In the genomic region with DNA sequence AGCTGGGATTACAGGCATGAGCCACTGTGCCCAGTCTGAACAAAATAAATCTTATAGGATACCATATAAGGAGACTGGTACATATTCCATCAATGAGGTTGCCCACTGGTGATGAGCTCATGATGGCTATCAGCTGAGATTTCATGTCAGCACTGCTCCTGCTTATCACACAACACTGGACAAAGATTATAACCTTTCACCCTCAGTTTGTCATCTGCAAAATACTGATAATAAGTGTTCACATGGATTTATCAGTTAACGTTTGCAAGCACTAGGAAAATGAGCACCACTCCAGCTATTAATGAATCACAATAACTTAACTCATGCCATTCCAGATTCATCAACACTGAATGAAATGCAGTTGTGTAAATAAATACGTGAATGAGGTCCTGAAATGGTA, we compare ENCODE assay signal across 35 cellular contexts.
"Had no signal": no experiment of that assay in that cellular context is flagged by ENCODE, and none has a peak within 500 bp of the region (broad histone marks: within the 10 kb centered on the region; RNA-seq: fewer than 3 reads in every experiment).

No MANE protein-coding gene starts in this region.

- H3K9me3 Mint-ChIP-seq: activated B cell treated with CpG ODN at 0.5 μM for 24 hours; activated CD4-positive, alpha-beta memory T cell treated with anti-CD3 and anti-CD28 coated beads for 36 hours; activated CD4-positive, alpha-beta T cell treated with anti-CD3 and anti-CD28 coated beads, Interleukin-2, amount 10 ng/mL, durations not matched to agents 24 days and 14 days; activated naive CD4-positive, alpha-beta T cell treated with anti-CD3 and anti-CD28 coated beads for 36 hours; activated naive CD4-positive, alpha-beta T cell treated with anti-CD3 and anti-CD28 coated beads, Interleukin-2, amount 50 U/mL, for 24 hours; activated naive CD8-positive, alpha-beta T cell treated with anti-CD3 and anti-CD28 coated beads for 36 hours; activated naive CD8-positive, alpha-beta T cell treated with anti-CD3 and anti-CD28 coated beads, Interleukin-2, amount 50 U/mL, for 24 hours; activated T-helper 1 cell treated with anti-CD3 and anti-CD28 coated beads, Interleukin-12 subunit alpha, Interleukin-12 subunit beta, Interleukin-2, Interleukin-4 antibody, amounts not matched to agents 30 ng/mL and 10 ng/mL and 1 ng/mL, durations not matched to agents 14 hours and 24 hours and 36 hours; activated T-helper 2 cell treated with anti-CD3 and anti-CD28 coated beads, Interferon-gamma antibody, Interleukin-2, Interleukin-4, amounts not matched to agents 10 μg/mL and 5 μg/mL and 100 μg/mL, durations not matched to agents 14 hours and 24 hours and 36 hours; dendritic cell treated with granulocyte-macrophage colony-stimulating factor and Interleukin-4, amounts not matched to agents 40 ng/mL and 50 ng/mL, for 4 days; endodermal cell; T-helper 2 cell treated with Interferon-gamma antibody and Interleukin-4, amounts not matched to agents 5 μg/mL and 100 μg/mL, for 36 hours had no signal

- H3K4me1 ChIP-seq: adrenal gland had no signal

- H3K27me3 ChIP-seq: adrenal gland, body of pancreas, dorsolateral prefrontal cortex had no signal

- H3K4me1 Mint-ChIP-seq: activated CD8-positive, alpha-beta memory T cell treated with anti-CD3 and anti-CD28 coated beads, Interleukin-2, amount 10 ng/mL, durations not matched to agents 7 days and 5 days had no signal

- DNase-seq: activated B cell treated with CpG ODN at 0.5 μM for 24 hours; activated CD4-positive, alpha-beta memory T cell treated with anti-CD3 and anti-CD28 coated beads for 36 hours; activated CD4-positive, alpha-beta T cell treated with anti-CD3 and anti-CD28 coated beads for 36 hours; activated CD4-positive, alpha-beta T cell treated with anti-CD3 and anti-CD28 coated beads, Interleukin-2, amount 10 ng/mL, durations not matched to agents 24 days and 14 days; activated CD4-positive, CD25-positive, alpha-beta regulatory T cell treated with anti-CD3 and anti-CD28 coated beads, Interleukin-2, amount 50 U/mL, for 72 hours; activated CD8-positive, alpha-beta memory T cell treated with anti-CD3 and anti-CD28 coated beads, Interleukin-2, amount 10 ng/mL, durations not matched to agents 7 days and 5 days; activated CD8-positive, alpha-beta memory T cell treated with anti-CD3 and anti-CD28 coated beads, Interleukin-2, amount 50 U/mL, for 4 hours; activated CD8-positive, alpha-beta T cell treated with anti-CD3 and anti-CD28 coated beads, Interleukin-2, amount 10 ng/mL, durations not matched to agents 7 days and 5 days; activated effector memory CD4-positive, alpha-beta T cell treated with anti-CD3 and anti-CD28 coated beads, Interleukin-2, amount 50 U/mL, for 16 hours; activated naive CD4-positive, alpha-beta T cell treated with anti-CD3 and anti-CD28 coated beads for 36 hours; activated naive CD8-positive, alpha-beta T cell treated with anti-CD3 and anti-CD28 coated beads for 36 hours; activated naive CD8-positive, alpha-beta T cell treated with anti-CD3 and anti-CD28 coated beads, Interleukin-2, amount 50 U/mL, for 24 hours; activated T-cell treated with anti-CD3 and anti-CD28 coated beads, Interleukin-2, amount 50 U/mL, for 1 hour; activated T-cell treated with anti-CD3 and anti-CD28 coated beads, Interleukin-2, amount 50 U/mL, for 48 hours; adrenal gland; amygdala; aorta; body of pancreas; central memory CD4-positive, alpha-beta T cell; dorsolateral prefrontal cortex; effector memory CD4-positive, alpha-beta T cell; endodermal cell; head of caudate nucleus; T-helper 1 cell; T-helper 17 cell; T1000; WERI-Rb-1 had no signal

- FAIRE-seq: frontal cortex had no signal

- H3K36me3 ChIP-seq: adrenal gland had no signal

- H3K4me3 Mint-ChIP-seq: activated B cell treated with CpG ODN at 0.5 μM for 24 hours; activated CD4-positive, alpha-beta memory T cell treated with anti-CD3 and anti-CD28 coated beads for 36 hours; activated CD4-positive, alpha-beta T cell treated with anti-CD3 and anti-CD28 coated beads for 36 hours; activated CD4-positive, alpha-beta T cell treated with anti-CD3 and anti-CD28 coated beads, Interleukin-2, amount 10 ng/mL, durations not matched to agents 24 days and 14 days; activated CD8-positive, alpha-beta memory T cell treated with anti-CD3 and anti-CD28 coated beads, Interleukin-2, amount 10 ng/mL, durations not matched to agents 7 days and 5 days; activated CD8-positive, alpha-beta T cell treated with anti-CD3 and anti-CD28 coated beads, Interleukin-2, amount 10 ng/mL, durations not matched to agents 7 days and 5 days; activated naive CD4-positive, alpha-beta T cell treated with anti-CD3 and anti-CD28 coated beads for 36 hours; activated naive CD4-positive, alpha-beta T cell treated with anti-CD3 and anti-CD28 coated beads, Interleukin-2, amount 50 U/mL, for 24 hours; activated naive CD8-positive, alpha-beta T cell treated with anti-CD3 and anti-CD28 coated beads for 36 hours; activated naive CD8-positive, alpha-beta T cell treated with anti-CD3 and anti-CD28 coated beads, Interleukin-2, amount 50 U/mL, for 24 hours; activated T-helper 1 cell treated with anti-CD3 and anti-CD28 coated beads, Interleukin-12 subunit alpha, Interleukin-12 subunit beta, Interleukin-2, Interleukin-4 antibody, amounts not matched to agents 30 ng/mL and 10 ng/mL and 1 ng/mL, durations not matched to agents 14 hours and 24 hours and 36 hours; dendritic cell treated with granulocyte-macrophage colony-stimulating factor and Interleukin-4, amounts not matched to agents 40 ng/mL and 50 ng/mL, for 4 days; endodermal cell; T-helper 17 cell; T-helper 2 cell treated with Interferon-gamma antibody and Interleukin-4, amounts not matched to agents 5 μg/mL and 100 μg/mL, for 36 hours had no signal

- H3K27ac Mint-ChIP-seq: activated B cell treated with CpG ODN at 0.5 μM for 24 hours; activated CD4-positive, alpha-beta memory T cell treated with anti-CD3 and anti-CD28 coated beads for 36 hours; activated CD4-positive, alpha-beta T cell treated with anti-CD3 and anti-CD28 coated beads for 36 hours; activated CD4-positive, alpha-beta T cell treated with anti-CD3 and anti-CD28 coated beads, Interleukin-2, amount 10 ng/mL, durations not matched to agents 24 days and 14 days; activated CD8-positive, alpha-beta memory T cell treated with anti-CD3 and anti-CD28 coated beads, Interleukin-2, amount 10 ng/mL, durations not matched to agents 7 days and 5 days; activated CD8-positive, alpha-beta T cell treated with anti-CD3 and anti-CD28 coated beads, Interleukin-2, amount 10 ng/mL, durations not matched to agents 7 days and 5 days; activated naive CD4-positive, alpha-beta T cell treated with anti-CD3 and anti-CD28 coated beads for 36 hours; activated naive CD4-positive, alpha-beta T cell treated with anti-CD3 and anti-CD28 coated beads, Interleukin-2, amount 50 U/mL, for 24 hours; activated naive CD8-positive, alpha-beta T cell treated with anti-CD3 and anti-CD28 coated beads for 36 hours; activated naive CD8-positive, alpha-beta T cell treated with anti-CD3 and anti-CD28 coated beads, Interleukin-2, amount 50 U/mL, for 24 hours; activated T-helper 1 cell treated with anti-CD3 and anti-CD28 coated beads, Interleukin-12 subunit alpha, Interleukin-12 subunit beta, Interleukin-2, Interleukin-4 antibody, amounts not matched to agents 30 ng/mL and 10 ng/mL and 1 ng/mL, durations not matched to agents 14 hours and 24 hours and 36 hours; activated T-helper 2 cell treated with anti-CD3 and anti-CD28 coated beads, Interferon-gamma antibody, Interleukin-2, Interleukin-4, amounts not matched to agents 10 μg/mL and 5 μg/mL and 100 μg/mL, durations not matched to agents 14 hours and 24 hours and 36 hours; dendritic cell treated with granulocyte-macrophage colony-stimulating factor and Interleukin-4, amounts not matched to agents 40 ng/mL and 50 ng/mL, for 4 days; endodermal cell; T-helper 17 cell; T-helper 2 cell treated with Interferon-gamma antibody and Interleukin-4, amounts not matched to agents 5 μg/mL and 100 μg/mL, for 36 hours had no signal

- ATAC-seq: activated CD4-positive, alpha-beta T cell treated with anti-CD3 and anti-CD28 coated beads for 36 hours; activated CD8-positive, alpha-beta memory T cell treated with anti-CD3 and anti-CD28 coated beads, Interleukin-2, amount 10 ng/mL, durations not matched to agents 7 days and 5 days; activated CD8-positive, alpha-beta T cell treated with anti-CD3 and anti-CD28 coated beads, Interleukin-2, amount 10 ng/mL, durations not matched to agents 7 days and 5 days; activated naive CD8-positive, alpha-beta T cell treated with anti-CD3 and anti-CD28 coated beads, Interleukin-2, amount 50 U/mL, for 24 hours; body of pancreas; esophagus mucosa; T-helper 17 cell had no signal

- H3K36me3 Mint-ChIP-seq: activated CD4-positive, alpha-beta memory T cell treated with anti-CD3 and anti-CD28 coated beads for 36 hours; activated naive CD8-positive, alpha-beta T cell treated with anti-CD3 and anti-CD28 coated beads for 36 hours had no signal

- H3K27me3 Mint-ChIP-seq: activated B cell treated with CpG ODN at 0.5 μM for 24 hours; activated CD4-positive, alpha-beta memory T cell treated with anti-CD3 and anti-CD28 coated beads for 36 hours; activated CD4-positive, alpha-beta T cell treated with anti-CD3 and anti-CD28 coated beads for 36 hours; activated CD4-positive, alpha-beta T cell treated with anti-CD3 and anti-CD28 coated beads, Interleukin-2, amount 10 ng/mL, durations not matched to agents 24 days and 14 days; activated CD8-positive, alpha-beta memory T cell treated with anti-CD3 and anti-CD28 coated beads, Interleukin-2, amount 10 ng/mL, durations not matched to agents 7 days and 5 days; activated naive CD4-positive, alpha-beta T cell treated with anti-CD3 and anti-CD28 coated beads, Interleukin-2, amount 50 U/mL, for 24 hours; activated naive CD8-positive, alpha-beta T cell treated with anti-CD3 and anti-CD28 coated beads for 36 hours; activated naive CD8-positive, alpha-beta T cell treated with anti-CD3 and anti-CD28 coated beads, Interleukin-2, amount 50 U/mL, for 24 hours; dendritic cell treated with granulocyte-macrophage colony-stimulating factor and Interleukin-4, amounts not matched to agents 40 ng/mL and 50 ng/mL, for 4 days; T-helper 17 cell had no signal

- H3K4me3 ChIP-seq: adrenal gland, body of pancreas, coronary artery, dorsolateral prefrontal cortex had no signal

- H3K27ac ChIP-seq: adrenal gland, body of pancreas, coronary artery, WERI-Rb-1 had no signal

- H3K9me3 ChIP-seq: adrenal gland, body of pancreas had no signal
